In genomic region chr11:62841361-62842170, GRCh38 we compare ENCODE assay signal across 8 cellular contexts. TPM values are rescaled to one million over a fixed set of nuclear protein-coding genes. Genes with fewer than 3 reads are reported as not detected.
DNase-seq lines count a peak whose midpoint lies in the region; ATAC-seq, FAIRE-seq and TF ChIP-seq lines count a peak whose summit lies in the region.

No MANE protein-coding gene starts in this region.

- intact Hi-C loops in left ventricle myocardium inferior (cut with micrococcal nuclease), result no loop called here
- intact Hi-C loops in vagina (cut with DNase I), result no loop called here

- H3K36me3 ChIP-seq in SU-DHL-6 (ENCODE audit: low read length), result no peaks in the 10 kb centered on the region
- H3K36me3 ChIP-seq in left ventricle myocardium inferior, result peaks cover 7% of the 10 kb centered on the region
- H3K36me3 ChIP-seq in vagina, result no peaks in the 10 kb centered on the region

- no peaks in the 10 kb centered on the region for H3K27me3 Mint-ChIP-seq in progenitor cell of endocrine pancreas

- H3K27ac ChIP-seq in SU-DHL-6 (ENCODE audit: low read depth, low read length), result peak overlapping the region; percentile 93
- peak overlapping the region; percentile 99 for H3K27ac ChIP-seq in left ventricle myocardium inferior (replicated peaks)
- H3K27ac ChIP-seq in vagina, result peak overlapping the region; percentile 97

- H3K27me3 ChIP-seq in SU-DHL-6 (ENCODE audit: low read length) (no peaks in the 10 kb centered on the region), left ventricle myocardium inferior (ENCODE audit: low read depth) (no peaks in the 10 kb centered on the region), vagina (no peaks in the 10 kb centered on the region)

- H4K20me1 ChIP-seq in SU-DHL-6 (ENCODE audit: low read depth, low read length), result no peaks in the 10 kb centered on the region

- peaks cover 43% of the 10 kb centered on the region for H3K4me1 ChIP-seq in left ventricle myocardium inferior
- peaks cover 35% of the 10 kb centered on the region for H3K4me1 ChIP-seq in vagina

- peaks cover 6% of the 10 kb centered on the region for H3K36me3 Mint-ChIP-seq in progenitor cell of endocrine pancreas (ENCODE audit: insufficient read depth)

- H3K4me1 Mint-ChIP-seq in progenitor cell of endocrine pancreas (ENCODE audit: low read depth), result peaks cover 11% of the 10 kb centered on the region

- H3K9me3 ChIP-seq in SU-DHL-6 (ENCODE audit: insufficient read depth, low read length) (no peaks in the 10 kb centered on the region), left ventricle myocardium inferior (replicated peaks) (no peaks in the 10 kb centered on the region), vagina (no peaks in the 10 kb centered on the region)

- peak overlapping the region; percentile 45 for H3K4me3 ChIP-seq in SU-DHL-6 (ENCODE audit: insufficient read depth, low read length, poor library complexity, severe bottlenecking)
- H3K4me3 ChIP-seq in left ventricle myocardium inferior, result peak overlapping the region; percentile 95
- H3K4me3 ChIP-seq in vagina, result peak overlapping the region; percentile 58 to 88

- peak overlapping the region; percentile 84 for H2AFZ ChIP-seq in SU-DHL-6 (ENCODE audit: low read depth, low read length, severe bottlenecking)

- peak; percentile 100 for TF ChIP-seq POLR2A in GM12891 (IDR thresholded peaks at IDR 0.05; ENCODE audit: low read depth, low read length)
- peak in 1 of 2 donors; percentile 96 for TF ChIP-seq POLR2A in vagina (IDR thresholded peaks at IDR 0.05)

- H3K4me3 Mint-ChIP-seq in progenitor cell of endocrine pancreas (ENCODE audit: low read depth), result no peak overlapping the region

- FAIRE-seq in GM12891 (lab: Jason Lieb, UNC), result peak; percentile 100

- peaks cover 26% of the 10 kb centered on the region for H3K79me2 ChIP-seq in SU-DHL-6 (ENCODE audit: insufficient read depth, low read length)

- peak overlapping the region; percentile 81 for H3K9ac ChIP-seq in SU-DHL-6 (ENCODE audit: low read length)

- no peaks in the 10 kb centered on the region for H3K9me2 ChIP-seq in SU-DHL-6 (replicated peaks; ENCODE audit: insufficient read depth, low read length)

- peak; percentile 71 for DNase-seq in GM12891 (ENCODE audit: insufficient read length, low spot score)
- DNase-seq in NCI-H128 (lab: John Stamatoyannopoulos, UW; ENCODE audit: unreplicated experiment), result peak; percentile 87
- peak; percentile 100 for DNase-seq in amniotic epithelial cell (ENCODE audit: low read depth)
- DNase-seq in left ventricle myocardium inferior, result peak; percentile 79
- DNase-seq in progenitor cell of endocrine pancreas (ENCODE audit: low spot score, unreplicated experiment), result peak; percentile 74
- DNase-seq in vagina (ENCODE audit: extremely low spot score in 2 of 2), result peak in 1 of 2 donors; percentile 93

- ATAC-seq in HG02678 (IDR thresholded peaks at IDR 0.05; ENCODE audit: unreplicated experiment), result peak; percentile 55

- TF ChIP-seq CTCF in SU-DHL-6 (IDR thresholded peaks at IDR 0.05; ENCODE audit: insufficient read depth, low read length, poor library complexity, severe bottlenecking) (no peak), left ventricle myocardium inferior (IDR thresholded peaks at IDR 0.05; ENCODE audit: borderline replicate concordance) (no peak), progenitor cell of endocrine pancreas (IDR thresholded peaks at IDR 0.05; ENCODE audit: unreplicated experiment) (no peak), vagina (IDR thresholded peaks at IDR 0.05) (peak in 1 of 3 experiments; percentile 13)

- H3K4me2 ChIP-seq in SU-DHL-6 (ENCODE audit: low read depth, low read length, poor library complexity, severe bottlenecking), result peak overlapping the region; percentile 96

- H3F3A ChIP-seq in SU-DHL-6 (ENCODE audit: insufficient read depth), result peaks cover 34% of the 10 kb centered on the region

- H3K9me3 Mint-ChIP-seq in progenitor cell of endocrine pancreas (ENCODE audit: low read depth), result no peaks in the 10 kb centered on the region

- no peak overlapping the region for H3K27ac Mint-ChIP-seq in progenitor cell of endocrine pancreas

TF ChIP-seq in GM12891, 5 proteins besides CTCF, POLR2A, EP300 and RAD21:
- peak; percentile 99 for TF ChIP-seq POU2F2 (IDR thresholded peaks at IDR 0.05; ENCODE audit: low read depth, low read length)
- no peak; the same call in 1 of the 2 replicates for TF ChIP-seq SPI1 (IDR thresholded peaks at IDR 0.05; ENCODE audit: low read depth, low read length)
- peak; percentile 2 for TF ChIP-seq PAX5 (IDR thresholded peaks at IDR 0.05; ENCODE audit: insufficient read depth, low read length, severe bottlenecking)
- peak; percentile 88 for TF ChIP-seq TAF1 (IDR thresholded peaks at IDR 0.05; ENCODE audit: low read depth, low read length)
- peak; percentile 100 for TF ChIP-seq POLR2AphosphoS5 (IDR thresholded peaks at IDR 0.05; ENCODE audit: low read depth, low read length)

RNA-seq across cellular contexts. Expression of gene WDR74, which starts 2.2 kb away (rescaled TPM):
- 47.9 TPM for polyA plus RNA-seq in GM12891 (2012; ENCODE audit: low read depth, missing spikeins)
- total RNA-seq in left ventricle myocardium inferior (24.3 TPM), progenitor cell of endocrine pancreas (55.8 and 60.3 TPM in 2 replicates), vagina (51.8 TPM)

RNA-seq across cellular contexts. Expression of gene TEX54, which starts 8.9 kb away (rescaled TPM):
- polyA plus RNA-seq in GM12891 (2012; ENCODE audit: low read depth, missing spikeins), result 0.42 TPM
- not detected for total RNA-seq in left ventricle myocardium inferior
- not detected in 2 replicates for total RNA-seq in progenitor cell of endocrine pancreas
- total RNA-seq in vagina, result not detected

RNA-seq across cellular contexts. Expression of gene STX5, which starts 9.7 kb away (rescaled TPM):
- polyA plus RNA-seq in GM12891 (2012; ENCODE audit: low read depth, missing spikeins), result 30.5 TPM
- total RNA-seq in left ventricle myocardium inferior (16.7 TPM), progenitor cell of endocrine pancreas (39.3 and 45.3 TPM in 2 replicates), vagina (35.6 TPM)

RNA-seq across cellular contexts. Expression of gene NXF1, which starts 36.3 kb away (rescaled TPM):
- 62.7 TPM for polyA plus RNA-seq in GM12891 (2012; ENCODE audit: low read depth, missing spikeins)
- total RNA-seq in left ventricle myocardium inferior (43.2 TPM), progenitor cell of endocrine pancreas (120 and 130 TPM in 2 replicates), vagina (64.1 TPM)

RNA-seq across cellular contexts. Expression of gene SLC3A2, which starts 39.1 kb away (rescaled TPM):
- polyA plus RNA-seq in GM12891 (2012; ENCODE audit: low read depth, missing spikeins), result 96.7 TPM
- total RNA-seq in left ventricle myocardium inferior (35.0 TPM), progenitor cell of endocrine pancreas (140 and 180 TPM in 2 replicates), vagina (169 TPM)

Comparison
In these comparisons a context has a peak if more than half of its experiments do, and no peak if none do; other contexts are left out.
1. H3K4me3 ChIP-seq: peak in every context shown above with its lines; median percentile 95 in left ventricle myocardium inferior; 73 in vagina; 45 in SU-DHL-6.